Comparison of ENCODE assay signal across 8 cellular contexts in the genomic region with DNA sequence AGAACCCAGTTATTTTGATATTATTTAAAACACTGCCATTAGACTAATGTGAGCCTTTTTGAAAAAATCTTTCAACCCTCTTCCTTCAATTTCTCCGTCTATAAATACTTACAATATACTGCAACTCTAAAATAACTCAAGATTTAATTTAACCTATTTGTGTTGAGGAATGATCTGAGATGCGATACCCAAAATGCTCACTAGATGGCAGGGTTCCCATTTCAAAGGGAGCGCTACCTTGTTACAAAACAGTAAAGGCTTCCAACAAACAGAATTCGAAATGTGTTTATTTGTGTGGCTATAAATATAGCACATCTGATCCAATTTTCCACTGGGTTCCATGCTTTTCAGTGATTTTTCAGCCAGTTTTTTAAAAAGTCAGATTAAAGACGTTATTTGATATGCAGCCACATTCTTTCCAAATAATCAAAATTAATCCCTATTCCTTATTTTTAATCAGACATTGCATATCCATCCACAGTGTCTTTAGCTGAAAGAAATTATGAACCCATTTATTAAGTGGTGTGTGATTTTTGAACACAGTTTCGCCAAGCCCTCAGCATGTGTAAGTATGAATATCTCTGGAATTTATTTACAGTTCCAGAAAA.
DNase-seq lines count a peak whose midpoint lies in the region; ATAC-seq and TF ChIP-seq lines count a peak whose summit lies in the region.

No MANE protein-coding gene starts in this region.

- intact Hi-C loops in prostate gland (cut with DNase I): no loop called here

- no peaks in the 10 kb centered on the region for H3K9me3 Mint-ChIP-seq in glutamatergic neuron (ENCODE audit: unreplicated experiment)

- no peak for TF ChIP-seq POLR2A in prostate gland (IDR thresholded peaks at IDR 0.05)

- no peak overlapping the region for H3K27ac Mint-ChIP-seq in glutamatergic neuron (ENCODE audit: unreplicated experiment)

- ATAC-seq in HG03025 (IDR thresholded peaks at IDR 0.05; ENCODE audit: low FRiP score, unreplicated experiment) (peak; percentile 70), GM21723 (IDR thresholded peaks at IDR 0.05; ENCODE audit: unreplicated experiment) (no peak)

- no peaks in the 10 kb centered on the region for H3K9me3 ChIP-seq in prostate gland

- peak; percentile 73 for TF ChIP-seq CTCF in GM12872 (IDR thresholded peaks at IDR 0.05; ENCODE audit: insufficient read depth, low read depth, low read length)
- peak; percentile 91 for TF ChIP-seq CTCF in glutamatergic neuron (IDR thresholded peaks at IDR 0.05; ENCODE audit: partially characterized antibody, unreplicated experiment)
- peak; percentile 6 to 69 (median 66) for TF ChIP-seq CTCF in prostate gland (IDR thresholded peaks at IDR 0.05)

- peaks cover 9% of the 10 kb centered on the region for H3K4me1 Mint-ChIP-seq in glutamatergic neuron (ENCODE audit: low read depth, unreplicated experiment)

- no peaks in the 10 kb centered on the region for H3K36me3 Mint-ChIP-seq in glutamatergic neuron (ENCODE audit: unreplicated experiment)

- H3K27ac ChIP-seq in prostate gland: no peak overlapping the region

- 7% methylated on average over 6 of the region's 6 CpGs for WGBS in prostate gland

- peaks cover 2% of the 10 kb centered on the region for H3K27me3 Mint-ChIP-seq in glutamatergic neuron (ENCODE audit: unreplicated experiment)

- no peaks in the 10 kb centered on the region for H3K36me3 ChIP-seq in prostate gland

- no peaks in the 10 kb centered on the region for H3K27me3 ChIP-seq in prostate gland (replicated peaks; ENCODE audit: insufficient read depth)

- DNase-seq in AG08395 (ENCODE audit: low spot score): peak; percentile 35
- peak; percentile 31 for DNase-seq in NCI-H69 (lab: John Stamatoyannopoulos, UW)
- DNase-seq in activated naive CD4-positive, alpha-beta T cell treated with Interleukin-2 at 50 U/mL for 16 hours: peak; percentile 16
- DNase-seq in glutamatergic neuron: peak; percentile 46
- DNase-seq in prostate gland (ENCODE audit: low spot score): peak; percentile 44

- H3K4me1 ChIP-seq in prostate gland (replicated peaks): no peaks in the 10 kb centered on the region

- H3K4me3 Mint-ChIP-seq in glutamatergic neuron (ENCODE audit: unreplicated experiment): no peak overlapping the region

- no peak overlapping the region for H3K4me3 ChIP-seq in prostate gland
